27 cellular contexts compared by ENCODE assay signal in genomic region chr4:15325987-15326386, GRCh38.
"Had no signal": no experiment of that assay in that cellular context is flagged by ENCODE, and none has a peak within 500 bp of the region (broad histone marks: within the 10 kb centered on the region; RNA-seq: fewer than 3 reads in every experiment).

No MANE protein-coding gene starts in this region.

- H3K27me3 ChIP-seq: brain microvascular endothelial cell, gastrocnemius medialis, pancreas, spleen, uterus had no signal

- H3K27ac Mint-ChIP-seq: activated CD4-positive, alpha-beta memory T cell treated with anti-CD3 and anti-CD28 coated beads, Interleukin-2, amount 10 ng/mL, durations not matched to agents 7 days and 5 days; activated CD4-positive, alpha-beta T cell treated with anti-CD3 and anti-CD28 coated beads, Interleukin-2, amount 10 ng/mL, durations not matched to agents 7 days and 5 days; activated T-cell treated with anti-CD3 and anti-CD28 coated beads, Interleukin-2, amount 50 U/mL, for 24 hours; mesothelial cell of epicardium; naive thymus-derived CD4-positive, alpha-beta T cell; type B pancreatic cell had no signal

- H3K4me1 ChIP-seq: gastrocnemius medialis, pancreas, prostate gland, uterus had no signal

- H3K27ac ChIP-seq: brain microvascular endothelial cell, coronary artery, dorsolateral prefrontal cortex, gastrocnemius medialis, left ventricle myocardium inferior, pancreas, prostate gland had no signal

- H3K9me3 ChIP-seq: gastrocnemius medialis, pancreas, prostate gland, spleen, uterus had no signal

- H3K4me3 Mint-ChIP-seq: activated CD4-positive, alpha-beta memory T cell treated with anti-CD3 and anti-CD28 coated beads, Interleukin-2, amount 10 ng/mL, durations not matched to agents 7 days and 5 days; activated CD4-positive, alpha-beta T cell treated with anti-CD3 and anti-CD28 coated beads, Interleukin-2, amount 10 ng/mL, durations not matched to agents 7 days and 5 days; activated T-cell treated with anti-CD3 and anti-CD28 coated beads, Interleukin-2, amount 50 U/mL, for 24 hours; mesothelial cell of epicardium; naive thymus-derived CD4-positive, alpha-beta T cell; neural crest cell; type B pancreatic cell had no signal

- H3K4me3 ChIP-seq: coronary artery, dorsolateral prefrontal cortex, gastrocnemius medialis, left ventricle myocardium inferior, pancreas, prostate gland, spleen, uterus had no signal

- H3K4me1 Mint-ChIP-seq: activated CD4-positive, alpha-beta memory T cell treated with anti-CD3 and anti-CD28 coated beads, Interleukin-2, amount 10 ng/mL, durations not matched to agents 7 days and 5 days; activated CD4-positive, alpha-beta T cell treated with anti-CD3 and anti-CD28 coated beads, Interleukin-2, amount 10 ng/mL, durations not matched to agents 7 days and 5 days; mesothelial cell of epicardium had no signal

- H3K27me3 Mint-ChIP-seq: activated CD4-positive, alpha-beta memory T cell treated with anti-CD3 and anti-CD28 coated beads, Interleukin-2, amount 10 ng/mL, durations not matched to agents 7 days and 5 days had no signal

- H3K9me3 Mint-ChIP-seq: activated CD4-positive, alpha-beta memory T cell treated with anti-CD3 and anti-CD28 coated beads, Interleukin-2, amount 10 ng/mL, durations not matched to agents 7 days and 5 days; activated CD4-positive, alpha-beta T cell treated with anti-CD3 and anti-CD28 coated beads, Interleukin-2, amount 10 ng/mL, durations not matched to agents 7 days and 5 days; activated T-cell treated with anti-CD3 and anti-CD28 coated beads, Interleukin-2, amount 50 U/mL, for 24 hours; naive thymus-derived CD4-positive, alpha-beta T cell; neural crest cell; type B pancreatic cell had no signal

- H3K36me3 Mint-ChIP-seq: mesothelial cell of epicardium; naive thymus-derived CD4-positive, alpha-beta T cell; type B pancreatic cell had no signal

- ATAC-seq: gastrocnemius medialis; naive thymus-derived CD4-positive, alpha-beta T cell; pancreas had no signal

- DNase-seq: activated CD4-positive, alpha-beta memory T cell treated with anti-CD3 and anti-CD28 coated beads, Interleukin-2, amount 10 ng/mL, durations not matched to agents 7 days and 5 days; activated CD4-positive, alpha-beta T cell treated with anti-CD3 and anti-CD28 coated beads for 1 hour; activated CD4-positive, alpha-beta T cell treated with anti-CD3 and anti-CD28 coated beads, Interleukin-2, amount 10 ng/mL, durations not matched to agents 7 days and 5 days; activated CD8-positive, alpha-beta memory T cell treated with anti-CD3 and anti-CD28 coated beads, Interleukin-2, amount 50 U/mL, for 48 hours; activated gamma-delta T cell; activated naive CD4-positive, alpha-beta T cell treated with anti-CD3 and anti-CD28 coated beads, Interleukin-2, amount 50 U/mL, for 16 hours; activated T-cell treated with anti-CD3 and anti-CD28 coated beads, Interleukin-2, amount 50 U/mL, for 24 hours; amniotic stem cell; brain microvascular endothelial cell; dorsolateral prefrontal cortex; effector memory CD4-positive, alpha-beta T cell; erythroblast; gastrocnemius medialis; left ventricle myocardium inferior; naive thymus-derived CD4-positive, alpha-beta T cell; nucleus accumbens; pancreas; spleen; stimulated activated naive CD4-positive, alpha-beta T cell treated with Interleukin-2 at 50 U/mL for 16 hours; T-helper 2 cell; uterus had no signal

- H3K36me3 ChIP-seq: brain microvascular endothelial cell, gastrocnemius medialis, left ventricle myocardium inferior, pancreas, prostate gland, spleen, uterus had no signal

- FAIRE-seq: astrocyte, pancreas had no signal
